ENCODE assay signal across 11 cellular contexts in genomic region chr20:35515949-35516645, GRCh38. TPM values are rescaled to one million over a fixed set of nuclear protein-coding genes. Genes with fewer than 3 reads are reported as not detected.
A peak's percentile ranks its signal among the peaks of the same experiment; 100 is the strongest.
DNase-seq lines count a peak whose midpoint lies in the region; ATAC-seq and TF ChIP-seq lines count a peak whose summit lies in the region.
"Had no signal": no experiment of that assay in that cellular context is flagged by ENCODE, and none has a peak within 500 bp of the region (broad histone marks: within the 10 kb centered on the region; RNA-seq: fewer than 3 reads in every experiment).

No MANE protein-coding gene starts in this region.

- no peak overlapping the region for H3K27ac ChIP-seq in AG04450 (ENCODE audit: low read depth, low read length)

- no peaks in the 10 kb centered on the region for H3K27me3 ChIP-seq in AG04450 (ENCODE audit: control insufficient read depth, insufficient read depth, low read length)
- no peaks in the 10 kb centered on the region for H3K27me3 ChIP-seq in adipocyte (replicated peaks; ENCODE audit: control insufficient read depth, insufficient read depth, low read length)

- CTCF ChIA-PET in AG04450 (lab: Charles Lee): interaction anchor here (0.5 kb wide), 1 partner anchor 11 kb away, joined by 3 read pairs; no protein-coding TSS in a partner anchor

- no peak for TF ChIP-seq CTCF in AG04450 (IDR thresholded peaks at IDR 0.05; ENCODE audit: low read depth, low read length)

- POLR2A ChIA-PET in AG04450 (lab: Yijun Ruan, JAX): interaction anchor here (0.6 to 1.6 kb wide), 3 partner anchors 26 to 913 kb away, joined by 5 to 6 read pairs (median 5); partner anchors contain the start of genes ERGIC3, NFS1 and ROMO1

- TF ChIP-seq POLR2A in GM18505 (IDR thresholded peaks at IDR 0.05; ENCODE audit: borderline replicate concordance, extremely low read depth, insufficient read depth, insufficient read length): no peak

- peaks cover 14% of the 10 kb centered on the region for H3K4me1 ChIP-seq in adipocyte (ENCODE audit: control insufficient read depth, insufficient read depth, low read length)
- H3K4me1 ChIP-seq: Caco-2 had no signal

- peaks cover 18% of the 10 kb centered on the region for H3K36me3 ChIP-seq in adipocyte (ENCODE audit: control insufficient read depth, insufficient read depth, low read length, severe bottlenecking)

- H3K4me3 ChIP-seq in AG04450 (ENCODE audit: low read depth, low read length) (no peak overlapping the region), adipocyte (ENCODE audit: low read length) (no peak overlapping the region)

- ATAC-seq in GM19023 (IDR thresholded peaks at IDR 0.05; ENCODE audit: unreplicated experiment): no peak
- no peak for ATAC-seq in GM18505 (IDR thresholded peaks at IDR 0.05; ENCODE audit: unreplicated experiment)
- no peak for ATAC-seq in HG03442 (IDR thresholded peaks at IDR 0.05; ENCODE audit: unreplicated experiment)

- no peak overlapping the region for H3K9ac ChIP-seq in adipocyte (ENCODE audit: low read length)

- H3K9me3 ChIP-seq in AG04450 (ENCODE audit: control insufficient read depth, insufficient read depth, low read length) (no peaks in the 10 kb centered on the region), adipocyte (ENCODE audit: control insufficient read depth, low read length) (no peaks in the 10 kb centered on the region)
- H3K9me3 ChIP-seq: Caco-2 had no signal

- DNase-seq in AG04450 (ENCODE audit: low read depth, low spot score) (peak; percentile 65), HS-5 (ENCODE audit: low read depth) (peak; percentile 73), adipocyte (ENCODE audit: low read depth) (peak; percentile 68), iris pigment epithelial cell (ENCODE audit: low read depth) (peak; percentile 90), NCI-H2171 (lab: John Stamatoyannopoulos, UW) (no peak)
- DNase-seq: activated T-cell treated with anti-CD3 and anti-CD28 coated beads, Interleukin-2, amount 50 U/mL, for 72 hours; Caco-2; NCI-H446 had no signal

RNA-seq across cellular contexts. Expression of gene C20orf173, which starts 13.4 kb away (rescaled TPM):
- polyA plus RNA-seq in AG04450 (2011; rRNA removed): not detected in 2 replicates
- not detected in 2 replicates for polyA minus RNA-seq in AG04450 (2011; rRNA and poly(A)+ RNA removed)

RNA-seq across cellular contexts. Expression of gene ERGIC3, which starts 25.8 kb away (rescaled TPM):
- 484 and 516 TPM in 2 replicates for polyA plus RNA-seq in AG04450 (2011; rRNA removed)
- 285 and 328 TPM in 2 replicates for polyA minus RNA-seq in AG04450 (2011; rRNA and poly(A)+ RNA removed)
